20 cellular contexts compared by ENCODE assay signal in the genomic region with DNA sequence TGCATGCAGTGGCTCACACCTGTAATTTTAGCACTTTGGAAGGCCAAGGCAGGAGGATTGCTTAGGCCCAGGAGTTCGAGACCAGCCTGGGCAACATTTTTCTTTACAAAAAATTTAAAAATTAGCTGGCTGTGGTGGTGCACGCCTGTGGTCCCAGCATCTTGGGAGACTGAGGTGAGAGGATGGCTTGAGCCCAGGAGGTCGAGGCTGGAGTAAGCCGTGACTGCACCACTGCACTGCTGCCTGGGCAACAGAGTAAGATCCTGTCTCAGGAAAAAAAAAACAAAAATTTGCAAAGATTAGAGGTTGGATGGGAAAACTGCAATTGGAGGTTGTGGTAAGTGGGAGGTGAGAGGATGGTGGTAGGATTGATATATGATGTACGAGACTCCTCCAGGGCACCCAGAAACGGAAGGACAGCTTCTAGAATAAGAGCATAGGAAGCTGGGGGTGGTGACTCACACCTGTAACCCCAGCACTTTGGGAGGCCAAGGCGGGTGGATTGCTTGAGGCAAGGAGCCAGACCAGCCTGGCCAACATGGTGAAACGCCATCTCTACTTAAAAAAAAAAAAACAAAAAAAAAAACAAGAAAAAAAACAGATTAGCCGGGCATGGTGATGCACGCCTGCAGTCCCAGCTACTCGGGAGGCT.
"Had no signal": no experiment of that assay in that cellular context is flagged by ENCODE, and none has a peak within 500 bp of the region (broad histone marks: within the 10 kb centered on the region; RNA-seq: fewer than 3 reads in every experiment).

No MANE protein-coding gene starts in this region.

- DNase-seq: activated CD4-positive, alpha-beta memory T cell treated with anti-CD3 and anti-CD28 coated beads, Interleukin-2, amount 10 ng/mL, durations not matched to agents 7 days and 5 days; activated CD4-positive, alpha-beta T cell treated with anti-CD3 and anti-CD28 coated beads for 48 hours; activated naive CD8-positive, alpha-beta T cell treated with anti-CD3 and anti-CD28 coated beads for 36 hours; central memory CD4-positive, alpha-beta T cell; colonic mucosa; dorsolateral prefrontal cortex; effector memory CD8-positive, alpha-beta T cell; esophagus squamous epithelium; gastrocnemius medialis; hippocampal formation; kidney glomerular epithelial cell; left ventricle myocardium inferior; midbrain; posterior cingulate gyrus; small intestine; stimulated activated CD4-positive, alpha-beta T cell treated with anti-CD3 and anti-CD28 coated beads, Interleukin-2, amount 100 ng/mL, for 24 hours; stimulated activated naive B cell treated with anti-CD40 and anti-IgM and Interleukin-4, amounts not matched to agents 10 μg/mL and 1 μg/mL and 100 μg/mL, for 72 hours had no signal

- ATAC-seq: effector memory CD8-positive, alpha-beta T cell; gastrocnemius medialis; sciatic nerve; stimulated activated naive B cell treated with anti-CD40 and anti-IgM and Interleukin-4, amounts not matched to agents 10 μg/mL and 1 μg/mL and 100 μg/mL, for 72 hours had no signal

- H3K27me3 ChIP-seq: colonic mucosa, dorsolateral prefrontal cortex, esophagus squamous epithelium, gastrocnemius medialis had no signal

- H3K27me3 Mint-ChIP-seq: activated naive CD8-positive, alpha-beta T cell treated with anti-CD3 and anti-CD28 coated beads for 36 hours; effector memory CD8-positive, alpha-beta T cell; stimulated activated naive B cell treated with anti-CD40 and anti-IgM and Interleukin-4, amounts not matched to agents 10 μg/mL and 1 μg/mL and 100 μg/mL, for 72 hours had no signal

- H3K9me3 ChIP-seq: colonic mucosa, esophagus squamous epithelium, gastrocnemius medialis, left ventricle myocardium inferior had no signal

- H3K4me3 Mint-ChIP-seq: activated CD4-positive, alpha-beta memory T cell treated with anti-CD3 and anti-CD28 coated beads, Interleukin-2, amount 10 ng/mL, durations not matched to agents 7 days and 5 days; activated naive CD8-positive, alpha-beta T cell treated with anti-CD3 and anti-CD28 coated beads for 36 hours; activated T-helper 1 cell treated with anti-CD3 and anti-CD28 coated beads, Interleukin-12 subunit alpha, Interleukin-12 subunit beta, Interleukin-2, Interleukin-4 antibody, amounts not matched to agents 30 ng/mL and 10 ng/mL and 1 ng/mL, durations not matched to agents 14 hours and 24 hours and 36 hours; stimulated activated naive B cell treated with anti-CD40 and anti-IgM and Interleukin-4, amounts not matched to agents 10 μg/mL and 1 μg/mL and 100 μg/mL, for 72 hours; T-helper 1 cell treated with Interleukin-12 subunit alpha and Interleukin-12 subunit beta and Interleukin-4 antibody, amounts not matched to agents 30 μg/mL and 1 μg/mL, for 36 hours had no signal

- H3K4me3 ChIP-seq: colonic mucosa, dorsolateral prefrontal cortex, esophagus squamous epithelium, gastrocnemius medialis, left ventricle myocardium inferior had no signal

- H3K9me3 Mint-ChIP-seq: activated CD4-positive, alpha-beta memory T cell treated with anti-CD3 and anti-CD28 coated beads, Interleukin-2, amount 10 ng/mL, durations not matched to agents 7 days and 5 days; activated naive CD8-positive, alpha-beta T cell treated with anti-CD3 and anti-CD28 coated beads for 36 hours; activated T-helper 1 cell treated with anti-CD3 and anti-CD28 coated beads, Interleukin-12 subunit alpha, Interleukin-12 subunit beta, Interleukin-2, Interleukin-4 antibody, amounts not matched to agents 30 ng/mL and 10 ng/mL and 1 ng/mL, durations not matched to agents 14 hours and 24 hours and 36 hours; effector memory CD8-positive, alpha-beta T cell; stimulated activated naive B cell treated with anti-CD40 and anti-IgM and Interleukin-4, amounts not matched to agents 10 μg/mL and 1 μg/mL and 100 μg/mL, for 72 hours; T-helper 1 cell treated with Interleukin-12 subunit alpha and Interleukin-12 subunit beta and Interleukin-4 antibody, amounts not matched to agents 30 μg/mL and 1 μg/mL, for 36 hours had no signal

- H3K36me3 ChIP-seq: colonic mucosa had no signal

- H3K27ac ChIP-seq: colonic mucosa, dorsolateral prefrontal cortex, esophagus squamous epithelium, gastrocnemius medialis, left ventricle myocardium inferior had no signal

- H3K27ac Mint-ChIP-seq: activated CD4-positive, alpha-beta memory T cell treated with anti-CD3 and anti-CD28 coated beads, Interleukin-2, amount 10 ng/mL, durations not matched to agents 7 days and 5 days; activated naive CD8-positive, alpha-beta T cell treated with anti-CD3 and anti-CD28 coated beads for 36 hours; activated T-helper 1 cell treated with anti-CD3 and anti-CD28 coated beads, Interleukin-12 subunit alpha, Interleukin-12 subunit beta, Interleukin-2, Interleukin-4 antibody, amounts not matched to agents 30 ng/mL and 10 ng/mL and 1 ng/mL, durations not matched to agents 14 hours and 24 hours and 36 hours; T-helper 1 cell treated with Interleukin-12 subunit alpha and Interleukin-12 subunit beta and Interleukin-4 antibody, amounts not matched to agents 30 μg/mL and 1 μg/mL, for 36 hours had no signal

- H3K36me3 Mint-ChIP-seq: activated naive CD8-positive, alpha-beta T cell treated with anti-CD3 and anti-CD28 coated beads for 36 hours; stimulated activated naive B cell treated with anti-CD40 and anti-IgM and Interleukin-4, amounts not matched to agents 10 μg/mL and 1 μg/mL and 100 μg/mL, for 72 hours had no signal

- H3K4me1 ChIP-seq: colonic mucosa, esophagus squamous epithelium had no signal
